ENCODE assay signal across 12 cellular contexts in the genomic region with DNA sequence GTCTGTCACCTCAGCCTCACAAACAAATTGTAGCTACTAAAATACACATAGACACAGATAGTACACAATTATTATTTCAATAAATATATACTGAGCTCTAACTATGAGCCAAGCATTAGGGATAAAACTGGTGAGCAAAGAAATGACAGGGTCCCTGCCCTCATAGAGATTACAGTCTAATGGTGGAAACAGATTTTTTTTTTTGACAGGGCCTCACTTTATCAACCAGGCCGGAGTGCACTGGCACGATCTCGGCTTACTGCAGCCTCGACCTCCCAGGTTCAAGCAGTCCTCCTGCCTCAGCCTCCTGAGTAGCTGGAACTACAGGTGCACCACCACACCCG. TPM values are rescaled to one million over a fixed set of nuclear protein-coding genes. Genes with fewer than 3 reads are reported as not detected.
DNase-seq lines count a peak whose midpoint lies in the region; ATAC-seq and TF ChIP-seq lines count a peak whose summit lies in the region.
"Had no signal": no experiment of that assay in that cellular context is flagged by ENCODE, and none has a peak within 500 bp of the region (broad histone marks: within the 10 kb centered on the region; RNA-seq: fewer than 3 reads in every experiment).

No MANE protein-coding gene starts in this region.

- no peak overlapping the region for H3K4me3 ChIP-seq in hepatocyte
- no peak overlapping the region for H3K4me3 ChIP-seq in skeletal muscle satellite cell (ENCODE audit: low read length)
- no peak overlapping the region for H3K4me3 ChIP-seq in body of pancreas

- peaks cover 6% of the 10 kb centered on the region for H4K20me1 ChIP-seq in hepatocyte (ENCODE audit: insufficient read depth, poor library complexity, severe bottlenecking)

- CTCF ChIA-PET in WTC11 (lab: Charles Lee): interaction anchor here (1.1 to 5.3 kb wide), 5 partner anchors 15 to 115 kb away, joined by 3 to 138 read pairs (median 5); no protein-coding TSS in a partner anchor

- H3K36me3 Mint-ChIP-seq in activated T-cell treated with anti-CD3 and anti-CD28 coated beads, Interleukin-2, amount 50 U/mL, for 24 hours (ENCODE audit: low read depth): peaks cover 39% of the 10 kb centered on the region
- 0 out of 2 replicates have a peak, but pooled peaks cover 2% of the 10 kb centered on the region for H3K36me3 Mint-ChIP-seq in WTC11

- H3K4me2 ChIP-seq in hepatocyte: peak overlapping the region; percentile 94
- H3K4me2 ChIP-seq in skeletal muscle satellite cell (ENCODE audit: low read length): no peak overlapping the region

- no peak for DNase-seq in activated T-cell treated with anti-CD3 and anti-CD28 coated beads, Interleukin-2, amount 50 U/mL, for 24 hours
- no peak for DNase-seq in activated T-cell treated with anti-CD3 and anti-CD28 coated beads, Interleukin-2, amount 50 U/mL, for 1 hour
- DNase-seq in WTC11 (ENCODE audit: low spot score) (no peak), hepatocyte (ENCODE audit: low spot score) (no peak), body of pancreas (no peak), SIG-M5 treated with dmso at 0.1 percent for 504 hours (lab: John Stamatoyannopoulos, UW; ENCODE audit: unreplicated experiment) (no peak)
- no peak for DNase-seq in activated CD4-positive, CD25-positive, alpha-beta regulatory T cell (lab: John Stamatoyannopoulos, UW)

- no peaks in the 10 kb centered on the region for H3K9me3 Mint-ChIP-seq in activated T-cell treated with anti-CD3 and anti-CD28 coated beads, Interleukin-2, amount 50 U/mL, for 24 hours
- H3K9me3 Mint-ChIP-seq in WTC11: no peaks in the 10 kb centered on the region

- no peak overlapping the region for H3K27ac Mint-ChIP-seq in activated T-cell treated with anti-CD3 and anti-CD28 coated beads, Interleukin-2, amount 50 U/mL, for 24 hours
- H3K27ac Mint-ChIP-seq in WTC11: no peak overlapping the region

- intact Hi-C loops in body of pancreas (cut with DNase I): no loop called here

- no peak for TF ChIP-seq POLR2A in body of pancreas (IDR thresholded peaks at IDR 0.05)

- no peak overlapping the region for H3K27ac ChIP-seq in hepatocyte
- no peak overlapping the region for H3K27ac ChIP-seq in body of pancreas

- H3K36me3 ChIP-seq in hepatocyte (replicated peaks; ENCODE audit: insufficient read depth, low read depth) (no peaks in the 10 kb centered on the region), skeletal muscle satellite cell (ENCODE audit: insufficient read depth, low read length) (peaks cover 4% of the 10 kb centered on the region), body of pancreas (replicated peaks in 1 of 2; ENCODE audit: insufficient read depth in 1 of 2, low read depth in 2 of 2) (no peaks in the 10 kb centered on the region)

- H3K27me3 Mint-ChIP-seq in activated T-cell treated with anti-CD3 and anti-CD28 coated beads, Interleukin-2, amount 50 U/mL, for 24 hours: no peaks in the 10 kb centered on the region
- peaks cover 26% of the 10 kb centered on the region for H3K27me3 Mint-ChIP-seq in WTC11 (ENCODE audit: low read depth)

- no peak for ATAC-seq in WTC11
- no peak for ATAC-seq in body of pancreas

- peaks cover 32% of the 10 kb centered on the region for H3K4me1 Mint-ChIP-seq in activated T-cell treated with anti-CD3 and anti-CD28 coated beads, Interleukin-2, amount 50 U/mL, for 24 hours (ENCODE audit: low read depth)
- peaks cover 11% of the 10 kb centered on the region for H3K4me1 Mint-ChIP-seq in WTC11

- peak overlapping the region; percentile 76 for H2AFZ ChIP-seq in hepatocyte

- H3K27me3 ChIP-seq in hepatocyte (peaks cover 4% of the 10 kb centered on the region), skeletal muscle satellite cell (ENCODE audit: control insufficient read depth, insufficient read depth, low read length) (peaks cover 18% of the 10 kb centered on the region), body of pancreas (no peaks in the 10 kb centered on the region)

- 93% methylated on average over 5 of the region's 5 CpGs for WGBS in hepatocyte (ENCODE audit: low lambda C conversion rate, missing lambda C conversion rate)
- 91 to 97% methylated on average over 4 to 5 of the region's 5 CpGs for WGBS in body of pancreas, 2 donors

- H3K9me2 ChIP-seq in hepatocyte (replicated peaks; ENCODE audit: insufficient read depth): no peaks in the 10 kb centered on the region

- H3K79me2 ChIP-seq in hepatocyte: peaks cover 35% of the 10 kb centered on the region

- peak overlapping the region; percentile 58 for H3K4me3 Mint-ChIP-seq in activated T-cell treated with anti-CD3 and anti-CD28 coated beads, Interleukin-2, amount 50 U/mL, for 24 hours
- peak overlapping the region; percentile 54 for H3K4me3 Mint-ChIP-seq in WTC11

- POLR2A ChIA-PET in WTC11 (lab: Charles Lee): no interaction called here

- H3K9me3 ChIP-seq in hepatocyte (ENCODE audit: low read depth): no peaks in the 10 kb centered on the region
- H3K9me3 ChIP-seq in skeletal muscle satellite cell (replicated peaks; ENCODE audit: low read length): no peaks in the 10 kb centered on the region
- no peaks in the 10 kb centered on the region for H3K9me3 ChIP-seq in body of pancreas

- no peak for TF ChIP-seq CTCF in WTC11 (IDR thresholded peaks at IDR 0.05)
- no peak for TF ChIP-seq CTCF in hepatocyte (IDR thresholded peaks at IDR 0.05; ENCODE audit: poor library complexity)
- no peak for TF ChIP-seq CTCF in body of pancreas (IDR thresholded peaks at IDR 0.05)

- H3K9ac ChIP-seq in skeletal muscle satellite cell (ENCODE audit: low read depth, low read length): peak overlapping the region; percentile 90

- peaks cover 15% of the 10 kb centered on the region for H3K4me1 ChIP-seq in hepatocyte (ENCODE audit: insufficient read depth)
- H3K4me1 ChIP-seq in skeletal muscle satellite cell (ENCODE audit: control insufficient read depth, insufficient read depth, low read length): peaks cover 14% of the 10 kb centered on the region
- H3K4me1 ChIP-seq in body of pancreas: peaks cover 14% of the 10 kb centered on the region

TF ChIP-seq in WTC11, 78 proteins besides CTCF, POLR2A, EP300 and RAD21 (continues in another document):
- TF ChIP-seq NR1H2 (CRISPR knock-in tag; IDR thresholded peaks at IDR 0.05) (no peak), TCF7 (CRISPR knock-in tag; IDR thresholded peaks at IDR 0.05; ENCODE audit: low read depth) (no peak), HMGA2 (CRISPR knock-in tag; IDR thresholded peaks at IDR 0.05) (no peak), CREM (CRISPR knock-in tag; IDR thresholded peaks at IDR 0.05) (no peak), ZNF219 (CRISPR knock-in tag; IDR thresholded peaks at IDR 0.05; ENCODE audit: borderline replicate concordance) (no peak), SMAD3 (CRISPR knock-in tag; IDR thresholded peaks at IDR 0.05; ENCODE audit: borderline replicate concordance) (no peak), CBFB (CRISPR knock-in tag; IDR thresholded peaks at IDR 0.05; ENCODE audit: low read depth) (no peak)
- TF ChIP-seq, protein P1, sequence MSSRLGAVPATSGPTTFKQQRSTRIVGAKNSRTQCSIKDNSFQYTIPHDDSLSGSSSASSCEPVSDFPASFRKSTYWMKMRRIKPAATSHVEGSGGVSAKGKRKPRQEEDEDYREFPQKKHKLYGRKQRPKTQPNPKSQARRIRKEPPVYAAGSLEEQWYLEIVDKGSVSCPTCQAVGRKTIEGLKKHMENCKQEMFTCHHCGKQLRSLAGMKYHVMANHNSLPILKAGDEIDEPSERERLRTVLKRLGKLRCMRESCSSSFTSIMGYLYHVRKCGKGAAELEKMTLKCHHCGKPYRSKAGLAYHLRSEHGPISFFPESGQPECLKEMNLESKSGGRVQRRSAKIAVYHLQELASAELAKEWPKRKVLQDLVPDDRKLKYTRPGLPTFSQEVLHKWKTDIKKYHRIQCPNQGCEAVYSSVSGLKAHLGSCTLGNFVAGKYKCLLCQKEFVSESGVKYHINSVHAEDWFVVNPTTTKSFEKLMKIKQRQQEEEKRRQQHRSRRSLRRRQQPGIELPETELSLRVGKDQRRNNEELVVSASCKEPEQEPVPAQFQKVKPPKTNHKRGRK (CRISPR knock-in tag; IDR thresholded peaks at IDR 0.05; ENCODE audit: borderline replicate concordance): no peak
- TF ChIP-seq, protein P2, sequence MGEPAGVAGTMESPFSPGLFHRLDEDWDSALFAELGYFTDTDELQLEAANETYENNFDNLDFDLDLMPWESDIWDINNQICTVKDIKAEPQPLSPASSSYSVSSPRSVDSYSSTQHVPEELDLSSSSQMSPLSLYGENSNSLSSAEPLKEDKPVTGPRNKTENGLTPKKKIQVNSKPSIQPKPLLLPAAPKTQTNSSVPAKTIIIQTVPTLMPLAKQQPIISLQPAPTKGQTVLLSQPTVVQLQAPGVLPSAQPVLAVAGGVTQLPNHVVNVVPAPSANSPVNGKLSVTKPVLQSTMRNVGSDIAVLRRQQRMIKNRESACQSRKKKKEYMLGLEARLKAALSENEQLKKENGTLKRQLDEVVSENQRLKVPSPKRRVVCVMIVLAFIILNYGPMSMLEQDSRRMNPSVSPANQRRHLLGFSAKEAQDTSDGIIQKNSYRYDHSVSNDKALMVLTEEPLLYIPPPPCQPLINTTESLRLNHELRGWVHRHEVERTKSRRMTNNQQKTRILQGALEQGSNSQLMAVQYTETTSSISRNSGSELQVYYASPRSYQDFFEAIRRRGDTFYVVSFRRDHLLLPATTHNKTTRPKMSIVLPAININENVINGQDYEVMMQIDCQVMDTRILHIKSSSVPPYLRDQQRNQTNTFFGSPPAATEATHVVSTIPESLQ (CRISPR knock-in tag; IDR thresholded peaks at IDR 0.05): no peak
- TF ChIP-seq, protein P3, sequence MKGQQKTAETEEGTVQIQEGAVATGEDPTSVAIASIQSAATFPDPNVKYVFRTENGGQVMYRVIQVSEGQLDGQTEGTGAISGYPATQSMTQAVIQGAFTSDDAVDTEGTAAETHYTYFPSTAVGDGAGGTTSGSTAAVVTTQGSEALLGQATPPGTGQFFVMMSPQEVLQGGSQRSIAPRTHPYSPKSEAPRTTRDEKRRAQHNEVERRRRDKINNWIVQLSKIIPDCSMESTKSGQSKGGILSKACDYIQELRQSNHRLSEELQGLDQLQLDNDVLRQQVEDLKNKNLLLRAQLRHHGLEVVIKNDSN (CRISPR knock-in tag; IDR thresholded peaks at IDR 0.05): no peak
- TF ChIP-seq, protein P4, sequence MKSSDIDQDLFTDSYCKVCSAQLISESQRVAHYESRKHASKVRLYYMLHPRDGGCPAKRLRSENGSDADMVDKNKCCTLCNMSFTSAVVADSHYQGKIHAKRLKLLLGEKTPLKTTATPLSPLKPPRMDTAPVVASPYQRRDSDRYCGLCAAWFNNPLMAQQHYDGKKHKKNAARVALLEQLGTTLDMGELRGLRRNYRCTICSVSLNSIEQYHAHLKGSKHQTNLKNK (CRISPR knock-in tag; IDR thresholded peaks at IDR 0.05): no peak
- TF ChIP-seq, protein P5, sequence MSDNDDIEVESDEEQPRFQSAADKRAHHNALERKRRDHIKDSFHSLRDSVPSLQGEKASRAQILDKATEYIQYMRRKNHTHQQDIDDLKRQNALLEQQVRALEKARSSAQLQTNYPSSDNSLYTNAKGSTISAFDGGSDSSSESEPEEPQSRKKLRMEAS (CRISPR knock-in tag; IDR thresholded peaks at IDR 0.05): no peak

RNA-seq across cellular contexts. Expression of a gene that starts 0.7 kb away (rescaled TPM):
- total RNA-seq in WTC11 (2021): 51.5 to 66.1 TPM (median 56.2 TPM) in 3 replicates
- total RNA-seq in hepatocyte: 19.3 and 25.7 TPM in 2 replicates
- polyA plus RNA-seq in hepatocyte: 26.4 and 32.2 TPM in 2 replicates
- 14.9 and 18.3 TPM in 2 replicates for total RNA-seq in skeletal muscle satellite cell (2012; rRNA removed)
- total RNA-seq in body of pancreas: 10 to 100 TPM; 20.2 to 28.3 TPM

RNA-seq across cellular contexts. Expression of a gene that starts 17.1 kb away (rescaled TPM):
- total RNA-seq in WTC11 (2021): 0.92 to 1.5 TPM (median 1.2 TPM) in 3 replicates
- total RNA-seq in hepatocyte: 1.2 and 2.2 TPM in 2 replicates
- polyA plus RNA-seq in hepatocyte: 3.4 and 4.1 TPM in 2 replicates
- under 0.01 and 0.44 TPM in 2 replicates for total RNA-seq in skeletal muscle satellite cell (2012; rRNA removed)
- 1 to 10 TPM in 1 of 2 donors, not detected in 1; 7.6 TPM for total RNA-seq in body of pancreas
- total RNA-seq: Daoy, dermis blood vessel endothelial cell, kidney epithelial cell had no signal
- polyA plus RNA-seq: AG04450 had no signal
